ENCODE assay signal across 9 cellular contexts in genomic region chr1:22711071-22711470, GRCh38. TPM values are rescaled to one million over a fixed set of nuclear protein-coding genes. Genes with fewer than 3 reads are reported as not detected.
DNase-seq lines count a peak whose midpoint lies in the region; ATAC-seq and TF ChIP-seq lines count a peak whose summit lies in the region.
"Had no signal": no experiment of that assay in that cellular context is flagged by ENCODE, and none has a peak within 500 bp of the region (broad histone marks: within the 10 kb centered on the region; RNA-seq: fewer than 3 reads in every experiment).

No MANE protein-coding gene starts in this region.

- H3K9ac ChIP-seq in SK-N-MC (ENCODE audit: insufficient read length) (no peak overlapping the region), iPS-20b (ENCODE audit: low read depth, low read length) (no peak overlapping the region)

- intact Hi-C loops in activated CD4-positive, alpha-beta T cell treated with anti-CD3 and anti-CD28 coated beads for 36 hours (cut with DNase I, micrococcal nuclease): no loop called here

- peak; percentile 32 for ATAC-seq in activated CD4-positive, alpha-beta T cell treated with anti-CD3 and anti-CD28 coated beads for 36 hours
- ATAC-seq in thoracic aorta (ENCODE audit: insufficient number of reproducible peaks, low FRiP score, low read depth) (no peak), HG02885 (IDR thresholded peaks at IDR 0.05; ENCODE audit: poor library complexity, unreplicated experiment) (no peak)

- peaks cover 11% of the 10 kb centered on the region for H3K4me1 Mint-ChIP-seq in activated CD4-positive, alpha-beta T cell treated with anti-CD3 and anti-CD28 coated beads for 36 hours

- H3K9me3 ChIP-seq in SK-N-MC (ENCODE audit: low read depth, low read length): no peaks in the 10 kb centered on the region
- no peaks in the 10 kb centered on the region for H3K9me3 ChIP-seq in iPS-20b (ENCODE audit: insufficient read depth, low read depth, low read length)
- H3K9me3 ChIP-seq in thoracic aorta: no peaks in the 10 kb centered on the region

- H3K9me3 Mint-ChIP-seq in activated CD4-positive, alpha-beta T cell treated with anti-CD3 and anti-CD28 coated beads for 36 hours (ENCODE audit: low read depth): no peaks in the 10 kb centered on the region
- H3K9me3 Mint-ChIP-seq: activated naive CD4-positive, alpha-beta T cell treated with anti-CD3 and anti-CD28 coated beads, Interleukin-2, amount 50 U/mL, for 24 hours had no signal

- CTCF ChIA-PET in activated CD4-positive, alpha-beta T cell treated with anti-CD3 and anti-CD28 coated beads for 36 hours (lab: Charles Lee): no interaction called here

- TF ChIP-seq CTCF in thoracic aorta (IDR thresholded peaks at IDR 0.05): no peak

- H3K4me3 ChIP-seq in SK-N-MC: peak overlapping the region; percentile 38
- H3K4me3 ChIP-seq in iPS-20b (ENCODE audit: low read length): peak overlapping the region; percentile 61; the same call in 1 of the 2 replicates
- peak overlapping the region; percentile 72 for H3K4me3 ChIP-seq in thoracic aorta

- no peak overlapping the region for H3K27ac Mint-ChIP-seq in activated CD4-positive, alpha-beta T cell treated with anti-CD3 and anti-CD28 coated beads for 36 hours
- H3K27ac Mint-ChIP-seq: activated naive CD4-positive, alpha-beta T cell treated with anti-CD3 and anti-CD28 coated beads, Interleukin-2, amount 50 U/mL, for 24 hours had no signal

- DNase-seq in activated CD4-positive, alpha-beta T cell treated with anti-CD3 and anti-CD28 coated beads for 36 hours: no peak
- DNase-seq in activated CD4-positive, alpha-beta T cell treated with anti-CD3 and anti-CD28 coated beads for 1 hour: no peak
- DNase-seq in SK-N-MC (ENCODE audit: low read depth, low spot score): no peak
- DNase-seq in thoracic aorta (ENCODE audit: low spot score): no peak
- DNase-seq in epidermal melanocyte (ENCODE audit: insufficient read length, low spot score): no peak
- no peak for DNase-seq in HPDE6-E6E7 (ENCODE audit: extremely low spot score)

- H3K36me3 Mint-ChIP-seq in activated CD4-positive, alpha-beta T cell treated with anti-CD3 and anti-CD28 coated beads for 36 hours (ENCODE audit: low read depth): no peaks in the 10 kb centered on the region

- H3K36me3 ChIP-seq in SK-N-MC (ENCODE audit: insufficient read depth, low read length) (no peaks in the 10 kb centered on the region), iPS-20b (ENCODE audit: insufficient read depth, low read depth, low read length) (no peaks in the 10 kb centered on the region), thoracic aorta (no peaks in the 10 kb centered on the region)

- H3K27me3 ChIP-seq in iPS-20b (ENCODE audit: insufficient read depth, low read length): peaks cover 51% of the 10 kb centered on the region
- no peaks in the 10 kb centered on the region for H3K27me3 ChIP-seq in thoracic aorta (replicated peaks; ENCODE audit: insufficient read depth)

- H3K4me1 ChIP-seq in iPS-20b (ENCODE audit: insufficient read depth, low read length) (no peaks in the 10 kb centered on the region), thoracic aorta (ENCODE audit: control insufficient read depth in 1 of 2, low read depth in 2 of 2) (peaks cover 16 to 27% of the 10 kb centered on the region in 2 donors)

- POLR2A ChIA-PET in activated CD4-positive, alpha-beta T cell treated with anti-CD3 and anti-CD28 coated beads for 36 hours (lab: Charles Lee): no interaction called here

- H3K27me3 Mint-ChIP-seq in activated CD4-positive, alpha-beta T cell treated with anti-CD3 and anti-CD28 coated beads for 36 hours: peaks cover 56% of the 10 kb centered on the region

- no peak overlapping the region for H3K4me3 Mint-ChIP-seq in activated CD4-positive, alpha-beta T cell treated with anti-CD3 and anti-CD28 coated beads for 36 hours

- H3K27ac ChIP-seq in SK-N-MC: no peak overlapping the region
- H3K27ac ChIP-seq in iPS-20b (ENCODE audit: low read length): no peak overlapping the region
- no peak overlapping the region for H3K27ac ChIP-seq in thoracic aorta

RNA-seq across cellular contexts. Expression of gene EPHB2, which starts 0.4 kb away (rescaled TPM):
- not detected for total RNA-seq in activated CD4-positive, alpha-beta T cell treated with anti-CD3 and anti-CD28 coated beads for 36 hours
- total RNA-seq in thoracic aorta: 10 to 100 TPM in 1 of 2 donors, 1 to 10 TPM in 1; 9.3 to 10.0 TPM

RNA-seq across cellular contexts. Expression of gene C1QB, which starts 58.0 kb away (rescaled TPM):
- not detected for total RNA-seq in activated CD4-positive, alpha-beta T cell treated with anti-CD3 and anti-CD28 coated beads for 36 hours
- total RNA-seq in thoracic aorta: 100 to 1,000 TPM; 448 to 884 TPM

Comparison
In these comparisons a context has a peak if more than half of its experiments do, and no peak if none do; other contexts are left out.
1. RNA of gene EPHB2, which starts 0.4 kb away (total RNA-seq): 9.3 to 10.0 TPM in thoracic aorta; not detected in activated CD4-positive, alpha-beta T cell treated with anti-CD3 and anti-CD28 coated beads for 36 hours; every median in the first group is over 10 times any median in the second.
2. RNA of gene C1QB, which starts 58.0 kb away (total RNA-seq): 448 to 884 TPM in thoracic aorta; not detected in activated CD4-positive, alpha-beta T cell treated with anti-CD3 and anti-CD28 coated beads for 36 hours; every median in the first group is over 100 times any median in the second.
3. Peak in every context shown above with its lines, with median percentiles within 50 percentile points of each other: H3K4me3 ChIP-seq.